Comparison of ENCODE assay signal across 31 cellular contexts in the genomic region with DNA sequence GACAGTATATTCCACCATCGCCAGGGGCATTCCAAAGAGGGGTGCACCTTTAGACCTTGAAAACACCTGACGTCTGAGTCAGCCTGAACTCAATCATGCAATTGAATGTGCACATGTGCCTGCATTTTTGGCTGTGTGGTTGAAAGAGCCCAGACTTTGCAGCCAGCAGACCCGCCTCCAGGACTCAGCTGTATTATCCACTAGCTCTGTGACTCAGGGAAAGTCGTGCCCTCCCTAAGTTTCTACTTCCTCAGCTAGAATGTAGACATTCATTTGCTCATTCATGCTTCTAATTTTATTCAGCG.
DNase-seq lines count a peak whose midpoint lies in the region; ATAC-seq, FAIRE-seq and TF ChIP-seq lines count a peak whose summit lies in the region.
"Had no signal": no experiment of that assay in that cellular context is flagged by ENCODE, and none has a peak within 500 bp of the region (broad histone marks: within the 10 kb centered on the region; RNA-seq: fewer than 3 reads in every experiment).

No MANE protein-coding gene starts in this region.

- H3K4me1 ChIP-seq in endothelial cell of umbilical vein (ENCODE audit: control insufficient read depth, extremely low read depth, insufficient read depth, low read length): peaks cover 29% of the 10 kb centered on the region
- peaks cover 4% of the 10 kb centered on the region for H3K4me1 ChIP-seq in lower lobe of right lung
- H3K4me1 ChIP-seq: prostate gland had no signal

- H3K9me3 ChIP-seq in endothelial cell of umbilical vein (replicated peaks; ENCODE audit: control insufficient read depth, insufficient read depth, low read length) (no peaks in the 10 kb centered on the region), lower lobe of right lung (no peaks in the 10 kb centered on the region)
- H3K9me3 ChIP-seq: prostate gland had no signal

- H2AFZ ChIP-seq in endothelial cell of umbilical vein (ENCODE audit: low read depth, low read length): no peak overlapping the region

- TF ChIP-seq CTCF in endothelial cell of umbilical vein (IDR thresholded peaks at IDR 0.05; ENCODE audit: extremely low read depth in 1 of 2, insufficient read depth in 1 of 2, low read depth in 1 of 2, low read length in 2 of 2) (no peak), lower lobe of right lung (IDR thresholded peaks at IDR 0.05) (no peak)

- H3K79me2 ChIP-seq in endothelial cell of umbilical vein (ENCODE audit: control insufficient read depth, insufficient read depth, low read length): no peaks in the 10 kb centered on the region

- H3K9ac ChIP-seq in endothelial cell of umbilical vein (replicated peaks; ENCODE audit: extremely low read depth, insufficient read depth, low read length): peak overlapping the region; percentile 20

- H3K4me3 ChIP-seq in endothelial cell of umbilical vein (replicated peaks in 1 of 3; ENCODE audit: insufficient read depth in 1 of 3, low read depth in 1 of 3, low read length in 3 of 3) (no peak overlapping the region), lower lobe of right lung (no peak overlapping the region)
- H3K4me3 ChIP-seq: K562, lung, prostate gland had no signal

- H3K9me1 ChIP-seq in endothelial cell of umbilical vein (replicated peaks; ENCODE audit: control insufficient read depth, extremely low read depth, insufficient read depth, low read length): no peaks in the 10 kb centered on the region

- DNase-seq in GDM1 (lab: John Stamatoyannopoulos, UW): peak; percentile 9
- peak; percentile 32 for DNase-seq in RPMI7951 (ENCODE audit: low read depth)
- peak; percentile 40 for DNase-seq in endothelial cell of umbilical vein (ENCODE audit: low read depth, low spot score)
- no peak for DNase-seq in lower lobe of right lung
- no peak for DNase-seq in iPS-NIHi7 (ENCODE audit: extremely low spot score)
- no peak for DNase-seq in SIG-M5 (lab: John Stamatoyannopoulos, UW)
- DNase-seq: activated CD4-positive, alpha-beta T cell treated with anti-CD3 and anti-CD28 coated beads for 4 hours; activated naive CD4-positive, alpha-beta T cell treated with anti-CD3 and anti-CD28 coated beads, Interleukin-2, amount 50 U/mL, for 16 hours; brain microvascular endothelial cell; CD8-positive, alpha-beta memory T cell; GF-D8; HFFc6; kidney; NCI-H1105; NCI-H187 treated with DMSO at 0.1 percent for 48 hours; NCI-H2171 treated with DMSO at 0.1 percent for 48 hours; NCI-H526; NK-92 treated with Interleukin-12 subunit alpha and Interleukin-12 subunit beta, amount 100 ng/mL, for 24 hours; occipital lobe; stimulated activated CD4-positive, alpha-beta T cell treated with anti-CD3 and anti-CD28 coated beads, Interleukin-15, amount 100 ng/mL, for 24 hours; trophoblast cell; WERI-Rb-1 had no signal

- no TSS peak for BruUV-seq in endothelial cell of umbilical vein (replicated peaks; lab: Mats Ljungman, UMichigan)

- dilution Hi-C loops in endothelial cell of umbilical vein (cut with MboI; ENCODE audit: extremely low pct_ligation_motif_present, low sequenced_read_pairs): no loop called here

- ATAC-seq in lower lobe of right lung (no peak), HG03521 (IDR thresholded peaks at IDR 0.05; ENCODE audit: unreplicated experiment) (no peak), HG02623 (IDR thresholded peaks at IDR 0.05; ENCODE audit: unreplicated experiment) (no peak)
- ATAC-seq: activated T-helper 17 cell treated with anti-CD3 and anti-CD28 coated beads, Interleukin-2, amount 50 U/mL, for 72 hours; K562; natural killer cell treated with Interleukin-12 subunit alpha and Interleukin-12 subunit beta and Interleukin-15 and Interleukin-18, amount 100 ng/mL, for 72 hours; stimulated activated effector memory CD8-positive, alpha-beta T cell treated with anti-CD3 and anti-CD28 coated beads, Interleukin-12 subunit alpha, Interleukin-12 subunit beta, amount 100 ng/mL, for 72 hours had no signal

- H3K27me3 ChIP-seq in endothelial cell of umbilical vein (ENCODE audit: control insufficient read depth in 2 of 2, insufficient read depth in 2 of 2, low read length in 2 of 2) (no peaks in the 10 kb centered on the region), lower lobe of right lung (ENCODE audit: low read depth) (no peaks in the 10 kb centered on the region)
- H3K27me3 ChIP-seq: brain microvascular endothelial cell had no signal

- no peaks in the 10 kb centered on the region for H3K36me3 ChIP-seq in endothelial cell of umbilical vein (ENCODE audit: control insufficient read depth in 2 of 2, extremely low read depth in 1 of 2, insufficient read depth in 2 of 2, low read length in 2 of 2)
- no peaks in the 10 kb centered on the region for H3K36me3 ChIP-seq in lower lobe of right lung
- H3K36me3 ChIP-seq: brain microvascular endothelial cell, prostate gland, WERI-Rb-1 had no signal

- CTCF ChIA-PET in endothelial cell of umbilical vein (lab: Charles Lee): interaction anchor here (1.0 to 3.6 kb wide), 6 partner anchors 14 to 242 kb away, joined by 3 to 27 read pairs (median 8); a partner anchor contains a TSS

- H4K20me1 ChIP-seq in endothelial cell of umbilical vein (replicated peaks; ENCODE audit: control insufficient read depth, extremely low read depth, insufficient read depth, low read length): no peaks in the 10 kb centered on the region

- no peak for TF ChIP-seq POLR2A in endothelial cell of umbilical vein (IDR thresholded peaks at IDR 0.05; ENCODE audit: low read depth, low read length)

- peak; percentile 59 for FAIRE-seq in endothelial cell of umbilical vein (lab: Jason Lieb, UNC)
- FAIRE-seq: H1, K562, kidney had no signal

- intact Hi-C loops in endothelial cell of umbilical vein (cut with micrococcal nuclease): loop anchor here (2.0 kb wide), 1 partner anchor 242 kb away; a partner anchor contains a TSS
- intact Hi-C loops in lower lobe of right lung (cut with DNase I): no loop called here

- H3K4me2 ChIP-seq in endothelial cell of umbilical vein (ENCODE audit: insufficient read depth, low read length): peak overlapping the region; percentile 33

- peak overlapping the region; percentile 54 for H3K27ac ChIP-seq in endothelial cell of umbilical vein (ENCODE audit: insufficient read depth, low read depth, low read length)
- peak overlapping the region; percentile 16 for H3K27ac ChIP-seq in lower lobe of right lung
- H3K27ac ChIP-seq: brain microvascular endothelial cell, prostate gland, WERI-Rb-1 had no signal

- POLR2A ChIA-PET in endothelial cell of umbilical vein (lab: Charles Lee): interaction anchor here (1.9 to 2.1 kb wide), 2 partner anchors 46 to 52 kb away, joined by 7 to 13 read pairs; no protein-coding TSS in a partner anchor

TF ChIP-seq in endothelial cell of umbilical vein, 7 proteins besides CTCF, POLR2A, EP300 and RAD21:
- TF ChIP-seq, protein P1, sequence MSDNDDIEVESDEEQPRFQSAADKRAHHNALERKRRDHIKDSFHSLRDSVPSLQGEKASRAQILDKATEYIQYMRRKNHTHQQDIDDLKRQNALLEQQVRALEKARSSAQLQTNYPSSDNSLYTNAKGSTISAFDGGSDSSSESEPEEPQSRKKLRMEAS (IDR thresholded peaks at IDR 0.05; ENCODE audit: insufficient read depth, insufficient read length): no peak
- TF ChIP-seq MYC (IDR thresholded peaks at IDR 0.05; ENCODE audit: low read depth, low read length) (no peak), FOS (IDR thresholded peaks at IDR 0.05; ENCODE audit: borderline replicate concordance, insufficient read depth, low read length) (peak; percentile 60), POLR2AphosphoS5 (IDR thresholded peaks at IDR 0.05; ENCODE audit: insufficient read depth, low read depth, low read length) (no peak)

Comparison
In these comparisons a context has a peak if more than half of its experiments do, and no peak if none do; other contexts are left out.
1. DNase-seq: peak in GDM1 (single experiment), RPMI7951 (single experiment) and endothelial cell of umbilical vein (single experiment); none in lower lobe of right lung (single experiment), iPS-NIHi7 (single experiment) and SIG-M5 (single experiment).